Comparison of ENCODE assay signal across 8 cellular contexts in genomic region chr7:101155303-101155702, GRCh38.
DNase-seq lines count a peak whose midpoint lies in the region; ATAC-seq and TF ChIP-seq lines count a peak whose summit lies in the region.

No MANE protein-coding gene starts in this region.

- H3K27ac ChIP-seq in SK-N-MC, result no peak overlapping the region

- H3K36me3 ChIP-seq in SK-N-MC (ENCODE audit: insufficient read depth, low read length), result no peaks in the 10 kb centered on the region; the same call in 1 of the 2 replicates

- no peak for ATAC-seq in HG03457 (IDR thresholded peaks at IDR 0.05; ENCODE audit: unreplicated experiment)

- H3K4me3 ChIP-seq in GM12864 (ENCODE audit: low read depth, low read length), result peak overlapping the region; percentile 78
- H3K4me3 ChIP-seq in SK-N-MC, result peak overlapping the region; percentile 89
- H3K4me3 ChIP-seq in fibroblast of pulmonary artery (replicated peaks; ENCODE audit: low read depth, low read length), result peak overlapping the region; percentile 78
- peak overlapping the region; percentile 80 for H3K4me3 ChIP-seq in retinal pigment epithelial cell (ENCODE audit: low read length)

- H3K9ac ChIP-seq in SK-N-MC (ENCODE audit: insufficient read length), result peak overlapping the region; percentile 71

- TF ChIP-seq CTCF in GM12864 (IDR thresholded peaks at IDR 0.05; ENCODE audit: low read depth, low read length, missing control alignments), result no peak
- no peak for TF ChIP-seq CTCF in fibroblast of pulmonary artery (IDR thresholded peaks at IDR 0.05; ENCODE audit: low read length, missing control alignments)
- TF ChIP-seq CTCF in retinal pigment epithelial cell (conservative IDR thresholded peaks at IDR 0.05; ENCODE audit: low read depth, low read length), result no peak

- DNase-seq in GM12864 (ENCODE audit: low read depth) (no peak), SK-N-MC (ENCODE audit: low read depth, low spot score) (no peak), fibroblast of pulmonary artery (ENCODE audit: low read depth) (no peak), retinal pigment epithelial cell (ENCODE audit: low read depth) (no peak), HPDE6-E6E7 (ENCODE audit: extremely low spot score) (no peak), 8988T (no peak), NCI-H2081 treated with DMSO at 0.1 percent for 48 hours (lab: John Stamatoyannopoulos, UW) (no peak)

- H3K9me3 ChIP-seq in SK-N-MC (ENCODE audit: low read depth, low read length), result no peaks in the 10 kb centered on the region
